ENCODE assay signal across 23 cellular contexts in the genomic region with DNA sequence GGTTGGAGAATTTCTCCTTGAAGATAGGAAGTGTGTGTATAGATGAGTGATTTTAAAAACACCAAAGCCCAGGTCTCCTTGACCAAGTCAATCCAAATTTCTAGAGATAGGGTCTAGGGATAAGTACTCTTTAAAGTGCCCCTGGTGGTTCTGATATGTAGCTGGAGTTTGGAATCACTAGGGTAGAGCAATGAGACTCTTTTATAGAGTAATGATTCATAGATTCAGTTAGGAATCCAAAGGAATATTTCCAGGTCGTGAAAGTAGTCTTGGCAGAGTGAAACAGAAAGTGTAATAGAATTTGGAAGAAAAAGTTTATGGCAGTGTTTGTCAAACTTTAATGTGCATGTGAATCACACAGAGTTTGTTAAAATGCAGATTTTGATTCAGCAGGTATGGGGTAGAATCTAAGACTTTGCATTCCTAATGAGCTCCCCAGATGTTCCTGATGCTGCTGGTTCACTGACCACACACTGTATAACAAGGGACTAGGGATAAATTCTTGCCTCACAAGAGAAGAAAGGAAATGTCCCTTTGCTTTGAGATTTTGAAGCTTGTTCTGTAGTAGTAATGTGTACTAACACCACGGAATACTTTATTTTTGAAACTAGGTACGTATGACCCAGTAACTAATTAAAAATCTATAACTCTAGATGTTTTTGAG. TPM values are rescaled to one million over a fixed set of nuclear protein-coding genes. Genes with fewer than 3 reads are reported as not detected.
"Had no signal": no experiment of that assay in that cellular context is flagged by ENCODE, and none has a peak within 500 bp of the region (broad histone marks: within the 10 kb centered on the region; RNA-seq: fewer than 3 reads in every experiment).

No MANE protein-coding gene starts in this region.

- DNase-seq: activated CD4-positive, CD25-positive, alpha-beta regulatory T cell treated with anti-CD3 and anti-CD28 coated beads, Interleukin-2, amount 50 U/mL, for 72 hours; activated naive CD4-positive, alpha-beta T cell treated with Interleukin-2 at 50 U/mL for 16 hours; activated naive CD8-positive, alpha-beta T cell treated with anti-CD3 and anti-CD28 coated beads, Interleukin-2, amount 50 U/mL, for 24 hours; activated T-cell treated with anti-CD3 and anti-CD28 coated beads for 4 hours; aorta; effector memory CD4-positive, alpha-beta T cell; naive thymus-derived CD4-positive, alpha-beta T cell; stimulated activated CD4-positive, alpha-beta T cell treated with anti-CD3 and anti-CD28 coated beads, Interleukin-4, amount 100 ng/mL, for 4 hours; stimulated activated CD8-positive, alpha-beta memory T cell treated with anti-CD3 and anti-CD28 coated beads, Interleukin-4, amount 100 ng/mL, for 48 hours; stimulated activated naive CD4-positive, alpha-beta T cell treated with Interleukin-2 at 50 U/mL for 16 hours; T-helper 1 cell; T1000 had no signal

- H3K4me1 Mint-ChIP-seq: activated naive CD8-positive, alpha-beta T cell treated with anti-CD3 and anti-CD28 coated beads, Interleukin-2, amount 50 U/mL, for 24 hours; activated T-helper 17 cell treated with anti-CD3 and anti-CD28 coated beads, Interleukin-2, amount 50 U/mL, for 72 hours; naive thymus-derived CD4-positive, alpha-beta T cell had no signal

- H3K9me3 Mint-ChIP-seq: activated naive CD8-positive, alpha-beta T cell treated with anti-CD3 and anti-CD28 coated beads, Interleukin-2, amount 50 U/mL, for 24 hours; activated T-helper 17 cell treated with anti-CD3 and anti-CD28 coated beads, Interleukin-2, amount 50 U/mL, for 72 hours; naive thymus-derived CD4-positive, alpha-beta T cell; type B pancreatic cell had no signal

- H3K36me3 Mint-ChIP-seq: naive thymus-derived CD4-positive, alpha-beta T cell; type B pancreatic cell had no signal

- ATAC-seq: activated naive CD8-positive, alpha-beta T cell treated with anti-CD3 and anti-CD28 coated beads, Interleukin-2, amount 50 U/mL, for 24 hours; activated T-helper 17 cell treated with anti-CD3 and anti-CD28 coated beads, Interleukin-2, amount 50 U/mL, for 72 hours; gastroesophageal sphincter; naive thymus-derived CD4-positive, alpha-beta T cell had no signal

- H3K4me1 ChIP-seq: gastroesophageal sphincter, parathyroid adenoma, suprapubic skin had no signal

- H3K4me3 ChIP-seq: gastroesophageal sphincter, hepatocyte, suprapubic skin had no signal

- H3K4me2 ChIP-seq: hepatocyte had no signal

- H3K27me3 ChIP-seq: gastroesophageal sphincter, hepatocyte, neutrophil, suprapubic skin had no signal

- H3K27me3 Mint-ChIP-seq: activated T-helper 17 cell treated with anti-CD3 and anti-CD28 coated beads, Interleukin-2, amount 50 U/mL, for 72 hours; type B pancreatic cell had no signal

- H3K79me2 ChIP-seq: hepatocyte, parathyroid adenoma had no signal

- H3K9me3 ChIP-seq: gastroesophageal sphincter, neutrophil, suprapubic skin had no signal

- H3K4me3 Mint-ChIP-seq: activated naive CD8-positive, alpha-beta T cell treated with anti-CD3 and anti-CD28 coated beads, Interleukin-2, amount 50 U/mL, for 24 hours; activated T-helper 17 cell treated with anti-CD3 and anti-CD28 coated beads, Interleukin-2, amount 50 U/mL, for 72 hours; naive thymus-derived CD4-positive, alpha-beta T cell; type B pancreatic cell had no signal

- H3K9ac ChIP-seq: parathyroid adenoma had no signal

- H2AFZ ChIP-seq: hepatocyte, parathyroid adenoma had no signal

- H3K36me3 ChIP-seq: gastroesophageal sphincter, neutrophil, suprapubic skin had no signal

- H3K27ac Mint-ChIP-seq: activated naive CD8-positive, alpha-beta T cell treated with anti-CD3 and anti-CD28 coated beads, Interleukin-2, amount 50 U/mL, for 24 hours; activated T-helper 17 cell treated with anti-CD3 and anti-CD28 coated beads, Interleukin-2, amount 50 U/mL, for 72 hours; naive thymus-derived CD4-positive, alpha-beta T cell; type B pancreatic cell had no signal

- H3K27ac ChIP-seq: gastroesophageal sphincter, hepatocyte, neutrophil, parathyroid adenoma, suprapubic skin had no signal

RNA-seq across cellular contexts. Expression of a gene that starts 1.8 kb away (rescaled TPM):
- total RNA-seq: activated CD8-positive, alpha-beta memory T cell treated with anti-CD3 and anti-CD28 coated beads for 36 hours; activated T-helper 17 cell treated with anti-CD3 and anti-CD28 coated beads, Interleukin-2, amount 50 U/mL, for 72 hours; aorta; lung microvascular endothelial cell; mononuclear cell; naive thymus-derived CD4-positive, alpha-beta T cell; skeletal muscle tissue; suprapubic skin had no signal
- polyA plus RNA-seq: aorta; hepatocyte; naive thymus-derived CD4-positive, alpha-beta T cell had no signal
